In genomic region chr1:167713330-167714081, GRCh38 we compare ENCODE assay signal across 8 cellular contexts. TPM values are rescaled to one million over a fixed set of nuclear protein-coding genes. Genes with fewer than 3 reads are reported as not detected.
DNase-seq lines count a peak whose midpoint lies in the region; ATAC-seq and TF ChIP-seq lines count a peak whose summit lies in the region.

No MANE protein-coding gene starts in this region.

- H2BK15ac ChIP-seq in mesenchymal stem cell (ENCODE audit: low read depth, poor library complexity, severe bottlenecking), result no peak overlapping the region

- no peak overlapping the region for H3K14ac ChIP-seq in mesenchymal stem cell (ENCODE audit: low read length in 2 of 2)

- ATAC-seq in GM18858 (IDR thresholded peaks at IDR 0.05; ENCODE audit: unreplicated experiment) (no peak), HG02840 (IDR thresholded peaks at IDR 0.05; ENCODE audit: low FRiP score, unreplicated experiment) (no peak)

- H3K27me3 ChIP-seq in HAP-1 (ENCODE audit: low read depth) (no peaks in the 10 kb centered on the region), mesenchymal stem cell (ENCODE audit: control insufficient read depth in 1 of 2, insufficient read depth in 1 of 2, low read length in 2 of 2) (no peaks in the 10 kb centered on the region), tibial artery (no peaks in the 10 kb centered on the region)

- peak in 1 of 2 experiments; percentile 33 for DNase-seq in HAP-1 (ENCODE audit: low spot score in 2 of 2)
- no peak for DNase-seq in RWPE1 (ENCODE audit: low spot score)
- DNase-seq in central memory CD4-positive, alpha-beta T cell, result peak; percentile 10
- peak; percentile 54 for DNase-seq in mesenchymal stem cell
- peak in 1 of 2 donors; percentile 70 for DNase-seq in tibial artery
- DNase-seq in DMS153 (lab: John Stamatoyannopoulos, UW), result no peak

- intact Hi-C loops in tibial artery (cut with DNase I; ENCODE audit: low total_unique reads), result no loop called here

- H2BK12ac ChIP-seq in mesenchymal stem cell (ENCODE audit: low read length in 2 of 2), result peak overlapping the region in 1 of 2 experiments; percentile 23

- H3K4me3 ChIP-seq in HAP-1, result peak overlapping the region; percentile 83
- H3K4me3 ChIP-seq in mesenchymal stem cell (ENCODE audit: insufficient read depth in 1 of 2, low read depth in 1 of 2, low read length in 2 of 2), result peak overlapping the region; percentile 41 to 90
- peak overlapping the region; percentile 63 to 82 for H3K4me3 ChIP-seq in tibial artery

- peak overlapping the region; percentile 92 for H3K9ac ChIP-seq in mesenchymal stem cell (ENCODE audit: low read length)

- H3K27ac ChIP-seq in RWPE1 (peak overlapping the region; percentile 91), mesenchymal stem cell (ENCODE audit: low read length, poor library complexity, severe bottlenecking) (peak overlapping the region; percentile 1), tibial artery (peak overlapping the region; percentile 83 to 85)

- H3K79me1 ChIP-seq in mesenchymal stem cell (replicated peaks; ENCODE audit: low read length, poor library complexity, severe bottlenecking), result no peaks in the 10 kb centered on the region

- peak overlapping the region; percentile 5 for H2BK120ac ChIP-seq in mesenchymal stem cell (ENCODE audit: low read depth, low read length)

- no peak overlapping the region for H4K8ac ChIP-seq in mesenchymal stem cell (ENCODE audit: low read length)

- in situ Hi-C loops in HAP-1 (cut with MboI; ENCODE audit: low sequenced_read_pairs), result no loop called here

- POLR2A ChIA-PET in RWPE1 (lab: Yijun Ruan, JAX; ENCODE audit: low non-redundant PET), result interaction anchor here (0.6 to 0.7 kb wide), 4 partner anchors 39 to 474 kb away, joined by 3 to 6 read pairs (median 4); no protein-coding TSS in a partner anchor

- 4% methylated on average over 28 of the region's 31 CpGs for WGBS in mesenchymal stem cell

- no peaks in the 10 kb centered on the region for H3K36me3 ChIP-seq in HAP-1 (replicated peaks)
- H3K36me3 ChIP-seq in mesenchymal stem cell (ENCODE audit: control insufficient read depth in 1 of 2, insufficient read depth in 2 of 2, low read depth in 1 of 2, low read length in 2 of 2), result no peaks in the 10 kb centered on the region
- no peaks in the 10 kb centered on the region for H3K36me3 ChIP-seq in tibial artery

- H3K9me3 ChIP-seq in HAP-1 (no peaks in the 10 kb centered on the region), mesenchymal stem cell (ENCODE audit: control insufficient read depth, low read length) (no peaks in the 10 kb centered on the region), tibial artery (no peaks in the 10 kb centered on the region)

- H2BK5ac ChIP-seq in mesenchymal stem cell (ENCODE audit: low read depth, low read length, poor library complexity, severe bottlenecking), result no peak overlapping the region

- peak overlapping the region; percentile 21 for H4K91ac ChIP-seq in mesenchymal stem cell (ENCODE audit: low read length)

- peak overlapping the region; percentile 99 for H2AFZ ChIP-seq in mesenchymal stem cell (ENCODE audit: low read depth, low read length)

- no peak overlapping the region for H3K18ac ChIP-seq in mesenchymal stem cell (ENCODE audit: low read depth in 1 of 2, low read length in 2 of 2)

- TF ChIP-seq CTCF in RWPE1 (conservative IDR thresholded peaks at IDR 0.05; ENCODE audit: low read depth) (no peak), tibial artery (IDR thresholded peaks at IDR 0.05) (no peak)

- H3K23ac ChIP-seq in mesenchymal stem cell (ENCODE audit: low read length in 2 of 2), result no peak overlapping the region

- peak overlapping the region; percentile 95 for H3K4me2 ChIP-seq in mesenchymal stem cell (ENCODE audit: low read length, poor library complexity, severe bottlenecking)

- H3K4me1 ChIP-seq in HAP-1 (peaks cover 8% of the 10 kb centered on the region), mesenchymal stem cell (ENCODE audit: control insufficient read depth, insufficient read depth, low read depth, low read length) (peaks cover 6% of the 10 kb centered on the region), tibial artery (peaks cover 0 to 21% (median 9%) of the 10 kb centered on the region in 4 donors)

- H2AK5ac ChIP-seq in mesenchymal stem cell (ENCODE audit: low read length, severe bottlenecking), result no peak overlapping the region

- CTCF ChIA-PET in RWPE1 (lab: Yijun Ruan, JAX), result interaction anchor here (1.2 kb wide), 1 partner anchor 25 kb away, joined by 4 read pairs; no protein-coding TSS in a partner anchor

- H3K4ac ChIP-seq in mesenchymal stem cell (ENCODE audit: low read depth in 1 of 2, low read length in 2 of 2), result no peak overlapping the region

RNA-seq across cellular contexts. Expression of gene MPZL1, which starts 8.3 kb away (rescaled TPM):
- 124 TPM for polyA plus RNA-seq in mesenchymal stem cell (2013, experiment 1 of 2)
- polyA plus RNA-seq in mesenchymal stem cell (2013, experiment 2 of 2), result 126 TPM

Comparison
In these comparisons a context has a peak if more than half of its experiments do, and no peak if none do; other contexts are left out.
1. DNase-seq: peak in central memory CD4-positive, alpha-beta T cell (single experiment) and mesenchymal stem cell (single experiment); none in RWPE1 (single experiment) and DMS153 (single experiment).
2. H3K27ac ChIP-seq: peak in every context shown above with its lines; median percentile 91 in RWPE1; 84 in tibial artery; 1 in mesenchymal stem cell.
3. Peak in every context shown above with its lines, with median percentiles within 50 percentile points of each other: H3K4me3 ChIP-seq.